Comparison of ENCODE assay signal across 33 cellular contexts in the genomic region with DNA sequence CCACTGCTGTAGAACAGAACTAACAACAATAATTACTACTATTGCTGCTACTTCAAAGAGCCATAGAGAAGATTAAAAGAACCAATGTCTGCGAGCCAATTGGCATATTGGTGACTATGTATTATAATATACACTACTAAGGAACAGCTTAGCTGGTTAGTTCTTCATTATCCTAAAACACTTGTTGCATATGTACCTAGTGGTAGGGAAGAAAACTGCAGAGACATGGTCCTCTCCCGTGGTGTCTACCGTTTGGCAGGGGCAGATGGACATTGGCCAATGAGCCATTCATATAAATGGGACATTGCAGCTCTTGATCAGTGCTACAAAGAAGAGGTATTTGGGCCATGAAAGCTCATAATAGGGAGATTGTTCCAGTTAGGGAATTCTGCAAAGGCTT. TPM values are rescaled to one million over a fixed set of nuclear protein-coding genes. Genes with fewer than 3 reads are reported as not detected.
"Had no signal": no experiment of that assay in that cellular context is flagged by ENCODE, and none has a peak within 500 bp of the region (broad histone marks: within the 10 kb centered on the region; RNA-seq: fewer than 3 reads in every experiment).

No MANE protein-coding gene starts in this region.

- H3K9me3 Mint-ChIP-seq: activated naive CD8-positive, alpha-beta T cell treated with anti-CD3 and anti-CD28 coated beads, Interleukin-2, amount 10 ng/mL, durations not matched to agents 7 days and 5 days; T-helper 1 cell treated with Interleukin-12 subunit alpha and Interleukin-12 subunit beta and Interleukin-4 antibody, amounts not matched to agents 30 μg/mL and 1 μg/mL, for 36 hours; WTC11 had no signal

- DNase-seq: activated CD4-positive, alpha-beta T cell treated with anti-CD3 and anti-CD28 coated beads for 48 hours; activated CD4-positive, alpha-beta T cell treated with anti-CD3 and anti-CD28 coated beads, Interleukin-2, amount 50 U/mL, for 4 hours; activated CD4-positive, CD25-positive, alpha-beta regulatory T cell treated with anti-CD3 and anti-CD28 coated beads, Interleukin-2, amount 50 U/mL, for 72 hours; activated CD8-positive, alpha-beta memory T cell treated with anti-CD3 and anti-CD28 coated beads, Interleukin-2, amount 50 U/mL, for 48 hours; activated CD8-positive, alpha-beta T cell treated with anti-CD3 and anti-CD28 coated beads, Interleukin-2, amount 10 ng/mL, durations not matched to agents 7 days and 5 days; activated naive CD4-positive, alpha-beta T cell treated with anti-CD3 and anti-CD28 coated beads, Interleukin-2, amount 50 U/mL, for 16 hours; activated naive CD8-positive, alpha-beta T cell treated with anti-CD3 and anti-CD28 coated beads, Interleukin-2, amount 10 ng/mL, durations not matched to agents 7 days and 5 days; activated T-cell treated with anti-CD3 and anti-CD28 coated beads, Interleukin-2, amount 50 U/mL, for 1 hour; adrenal gland; anterior cingulate cortex; central memory CD4-positive, alpha-beta T cell; NCI-H1048; NCI-H146; NCI-H1930; NCI-H2171 treated with DMSO at 0.1 percent for 48 hours; NCI-H226; NCI-H526; NCI-H774; NK-92 treated with Interleukin-12 subunit alpha and Interleukin-12 subunit beta, amount 100 ng/mL, for 24 hours; OCI-M1; RPMI8226; SJCRH30; SW 1271 had no signal

- H3K36me3 Mint-ChIP-seq: activated naive CD8-positive, alpha-beta T cell treated with anti-CD3 and anti-CD28 coated beads, Interleukin-2, amount 10 ng/mL, durations not matched to agents 7 days and 5 days had no signal

- H3K27me3 Mint-ChIP-seq: activated naive CD8-positive, alpha-beta T cell treated with anti-CD3 and anti-CD28 coated beads, Interleukin-2, amount 10 ng/mL, durations not matched to agents 7 days and 5 days had no signal

- ATAC-seq: activated CD8-positive, alpha-beta T cell treated with anti-CD3 and anti-CD28 coated beads, Interleukin-2, amount 10 ng/mL, durations not matched to agents 7 days and 5 days; Panc1; Right ventricle myocardium inferior; SK-N-SH treated with all-trans-retinoic acid at 6 μM for 48 hours; WTC11 had no signal

- H3K27ac Mint-ChIP-seq: activated CD8-positive, alpha-beta T cell treated with anti-CD3 and anti-CD28 coated beads, Interleukin-2, amount 10 ng/mL, durations not matched to agents 7 days and 5 days; activated naive CD8-positive, alpha-beta T cell treated with anti-CD3 and anti-CD28 coated beads, Interleukin-2, amount 10 ng/mL, durations not matched to agents 7 days and 5 days; T-helper 1 cell treated with Interleukin-12 subunit alpha and Interleukin-12 subunit beta and Interleukin-4 antibody, amounts not matched to agents 30 μg/mL and 1 μg/mL, for 36 hours; WTC11 had no signal

- H3K4me3 Mint-ChIP-seq: activated CD8-positive, alpha-beta T cell treated with anti-CD3 and anti-CD28 coated beads, Interleukin-2, amount 10 ng/mL, durations not matched to agents 7 days and 5 days; activated naive CD8-positive, alpha-beta T cell treated with anti-CD3 and anti-CD28 coated beads, Interleukin-2, amount 10 ng/mL, durations not matched to agents 7 days and 5 days; T-helper 1 cell treated with Interleukin-12 subunit alpha and Interleukin-12 subunit beta and Interleukin-4 antibody, amounts not matched to agents 30 μg/mL and 1 μg/mL, for 36 hours; WTC11 had no signal

- H3K4me1 Mint-ChIP-seq: activated naive CD8-positive, alpha-beta T cell treated with anti-CD3 and anti-CD28 coated beads, Interleukin-2, amount 10 ng/mL, durations not matched to agents 7 days and 5 days had no signal

RNA-seq across cellular contexts. Expression of a gene that starts 46.4 kb away (rescaled TPM):
- total RNA-seq: activated CD8-positive, alpha-beta T cell treated with anti-CD3 and anti-CD28 coated beads, Interleukin-2, amount 10 ng/mL, durations not matched to agents 7 days and 5 days; activated naive CD8-positive, alpha-beta T cell treated with anti-CD3 and anti-CD28 coated beads, Interleukin-2, amount 10 ng/mL, durations not matched to agents 7 days and 5 days; adrenal gland; bronchial epithelial cell; chondrocyte; LHCN-M2; M059J; NCI-H460; Right ventricle myocardium inferior; SJCRH30; WTC11 had no signal
- polyA plus RNA-seq: adrenal gland had no signal
